Comparison of ENCODE assay signal across 1 cellular context in genomic region chr2:74560591-74560990, GRCh38.
TF ChIP-seq lines count a peak whose summit lies in the region.

No MANE protein-coding gene starts in this region.

TF ChIP-seq in GM23338, 12 proteins besides CTCF, POLR2A, EP300 and RAD21 (continued from another document):
- TF ChIP-seq ZNF462 (CRISPR knock-in tag; IDR thresholded peaks at IDR 0.05), result no peak
- no peak for TF ChIP-seq ETS1 (IDR thresholded peaks at IDR 0.05)
- no peak for TF ChIP-seq ZNF331 (CRISPR knock-in tag; IDR thresholded peaks at IDR 0.05; ENCODE audit: low read depth)
- no peak for TF ChIP-seq POLR2AphosphoS5 (IDR thresholded peaks at IDR 0.05; ENCODE audit: low read depth)
- no peak for TF ChIP-seq EZH2 (IDR thresholded peaks at IDR 0.05; ENCODE audit: low read depth, unreplicated experiment)
- TF ChIP-seq CREB1 (CRISPR knock-in tag; IDR thresholded peaks at IDR 0.05; ENCODE audit: low read depth), result no peak
TF ChIP-seq in GM23338: peak in this region for 0.
